In genomic region chr7:106866298-106867281, GRCh38 we compare ENCODE assay signal across 9 cellular contexts. TPM values are rescaled to one million over a fixed set of nuclear protein-coding genes. Genes with fewer than 3 reads are reported as not detected.
DNase-seq lines count a peak whose midpoint lies in the region; ATAC-seq, FAIRE-seq and TF ChIP-seq lines count a peak whose summit lies in the region.
"Had no signal": no experiment of that assay in that cellular context is flagged by ENCODE, and none has a peak within 500 bp of the region (broad histone marks: within the 10 kb centered on the region; RNA-seq: fewer than 3 reads in every experiment).

No MANE protein-coding gene starts in this region.

- no peaks in the 10 kb centered on the region for H3K27me3 ChIP-seq in naive thymus-derived CD4-positive, alpha-beta T cell (ENCODE audit: control insufficient read depth in 2 of 2, insufficient read depth in 2 of 2, low read length in 2 of 2)
- peaks cover 26% of the 10 kb centered on the region for H3K27me3 ChIP-seq in foreskin keratinocyte

- H3K4me3 Mint-ChIP-seq in naive thymus-derived CD4-positive, alpha-beta T cell: peak overlapping the region; percentile 84 to 98 (median 94)
- H3K4me3 Mint-ChIP-seq in progenitor cell of endocrine pancreas (ENCODE audit: low read depth) (no peak overlapping the region), mesothelial cell of epicardium (no peak overlapping the region)

- DNase-seq in GM18507 (ENCODE audit: extremely low spot score, insufficient read length, low read depth): no peak
- DNase-seq in SKM-1 treated with dmso at 0.1 percent for 144 hours (lab: John Stamatoyannopoulos, UW; ENCODE audit: unreplicated experiment): peak; percentile 71
- DNase-seq in naive thymus-derived CD4-positive, alpha-beta T cell: no peak
- DNase-seq in foreskin keratinocyte: no peak
- no peak for DNase-seq in progenitor cell of endocrine pancreas (ENCODE audit: low spot score, unreplicated experiment)
- DNase-seq in mesothelial cell of epicardium (ENCODE audit: low spot score in 2 of 2, unreplicated experiment in 2 of 2): no peak

- peaks cover 0 to 2% (median 0%) of the 10 kb centered on the region in 11 donors for H3K9me3 Mint-ChIP-seq in naive thymus-derived CD4-positive, alpha-beta T cell
- no peaks in the 10 kb centered on the region for H3K9me3 Mint-ChIP-seq in progenitor cell of endocrine pancreas (ENCODE audit: low read depth)
- no peaks in the 10 kb centered on the region for H3K9me3 Mint-ChIP-seq in mesothelial cell of epicardium

- H3K27ac Mint-ChIP-seq in naive thymus-derived CD4-positive, alpha-beta T cell: peak overlapping the region; percentile 63 to 96 (median 92)
- H3K27ac Mint-ChIP-seq in progenitor cell of endocrine pancreas: no peak overlapping the region
- H3K27ac Mint-ChIP-seq in mesothelial cell of epicardium: no peak overlapping the region

- TF ChIP-seq CTCF in foreskin keratinocyte (conservative IDR thresholded peaks at IDR 0.05) (no peak), progenitor cell of endocrine pancreas (IDR thresholded peaks at IDR 0.05; ENCODE audit: unreplicated experiment) (no peak), mesothelial cell of epicardium (IDR thresholded peaks at IDR 0.05; ENCODE audit: unreplicated experiment) (no peak)

- CTCF ChIA-PET in naive thymus-derived CD4-positive, alpha-beta T cell (lab: Charles Lee): no interaction called here

- H3K27ac ChIP-seq in naive thymus-derived CD4-positive, alpha-beta T cell (ENCODE audit: low read depth, low read length): peak overlapping the region; percentile 75
- H3K27ac ChIP-seq in foreskin keratinocyte: no peak overlapping the region

- H3K36me3 ChIP-seq in naive thymus-derived CD4-positive, alpha-beta T cell (ENCODE audit: control insufficient read depth in 2 of 3, insufficient read depth in 3 of 3, low read length in 3 of 3): peaks cover 0 to 24% (median 4%) of the 10 kb centered on the region in 3 experiments

- H3K9me3 ChIP-seq in naive thymus-derived CD4-positive, alpha-beta T cell (ENCODE audit: control insufficient read depth in 2 of 3, low read length in 3 of 3): no peaks in the 10 kb centered on the region

- H3K27me3 Mint-ChIP-seq in naive thymus-derived CD4-positive, alpha-beta T cell: no peaks in the 10 kb centered on the region
- H3K27me3 Mint-ChIP-seq in progenitor cell of endocrine pancreas: peaks cover 3% of the 10 kb centered on the region
- H3K27me3 Mint-ChIP-seq in mesothelial cell of epicardium (ENCODE audit: low read depth): no peaks in the 10 kb centered on the region

- peak overlapping the region; percentile 62 for H3K4me3 ChIP-seq in naive thymus-derived CD4-positive, alpha-beta T cell (ENCODE audit: low read length)

- peaks cover 10 to 40% (median 35%) of the 10 kb centered on the region in 5 donors for H3K36me3 Mint-ChIP-seq in naive thymus-derived CD4-positive, alpha-beta T cell
- no peaks in the 10 kb centered on the region for H3K36me3 Mint-ChIP-seq in progenitor cell of endocrine pancreas (ENCODE audit: insufficient read depth)
- no peaks in the 10 kb centered on the region for H3K36me3 Mint-ChIP-seq in mesothelial cell of epicardium

- intact Hi-C loops in naive thymus-derived CD4-positive, alpha-beta T cell (cut with micrococcal nuclease): loop anchor here (5.0 to 10.0 kb wide), 8 partner anchors 74 to 798 kb away; partner anchors contain the start of genes PRKAR2B (in 2 of the 2), SYPL1 (in 2 of the 2), COG5 (in 1 of the 2) and DUS4L (in 1 of the 2)

- peaks cover 53 to 88% (median 75%) of the 10 kb centered on the region in 7 donors for H3K4me1 Mint-ChIP-seq in naive thymus-derived CD4-positive, alpha-beta T cell
- no peaks in the 10 kb centered on the region for H3K4me1 Mint-ChIP-seq in progenitor cell of endocrine pancreas (ENCODE audit: low read depth)
- H3K4me1 Mint-ChIP-seq in mesothelial cell of epicardium: peaks cover 26% of the 10 kb centered on the region

- POLR2A ChIA-PET in naive thymus-derived CD4-positive, alpha-beta T cell (lab: Charles Lee): interaction anchor here (3.0 to 3.1 kb wide), 2 partner anchors 302 to 877 kb away, joined by 10 to 18 read pairs; partner anchors contain the start of genes CBLL1 and HBP1

- ATAC-seq in HG02610 (IDR thresholded peaks at IDR 0.05; ENCODE audit: unreplicated experiment) (peak; percentile 35), foreskin keratinocyte (no peak), esophagus mucosa (no peak)
- ATAC-seq in naive thymus-derived CD4-positive, alpha-beta T cell: no peak

- peaks cover 50 to 55% of the 10 kb centered on the region in 2 donors for H3K4me1 ChIP-seq in naive thymus-derived CD4-positive, alpha-beta T cell (ENCODE audit: control insufficient read depth in 2 of 2, insufficient read depth in 2 of 2, low read length in 2 of 2)
- H3K4me1 ChIP-seq in foreskin keratinocyte: no peaks in the 10 kb centered on the region

- peak; percentile 77 for FAIRE-seq in GM18507 (lab: Jason Lieb, UNC)

RNA-seq across cellular contexts. Expression of gene PIK3CG, which starts 1.5 kb away (rescaled TPM):
- 10 to 100 TPM; 25.1 to 54.9 (median 30.6) TPM for total RNA-seq in naive thymus-derived CD4-positive, alpha-beta T cell
- polyA plus RNA-seq in naive thymus-derived CD4-positive, alpha-beta T cell: 10 to 100 TPM; 15.3 to 21.7 TPM
- not detected in 2 replicates for total RNA-seq in foreskin keratinocyte
- polyA plus RNA-seq in foreskin keratinocyte: not detected in 2 replicates
- 0.56 TPM for total RNA-seq in esophagus mucosa
- not detected in 2 replicates for total RNA-seq in progenitor cell of endocrine pancreas
- 0.07 to 0.11 TPM (median 0.09 TPM) in 3 replicates for total RNA-seq in mesothelial cell of epicardium
- total RNA-seq: renal cortical epithelial cell had no signal

Comparison
In these comparisons a context has a peak if more than half of its experiments do, and no peak if none do; other contexts are left out.
1. H3K27ac Mint-ChIP-seq: peak in naive thymus-derived CD4-positive, alpha-beta T cell (9 of 9); none in progenitor cell of endocrine pancreas (single experiment) and mesothelial cell of epicardium (single experiment).
2. H3K4me3 Mint-ChIP-seq: peak in naive thymus-derived CD4-positive, alpha-beta T cell (10 of 10); none in progenitor cell of endocrine pancreas (single experiment) and mesothelial cell of epicardium (single experiment).
3. RNA of gene PIK3CG, which starts 1.5 kb away (total RNA-seq): 25.1 to 54.9 TPM in naive thymus-derived CD4-positive, alpha-beta T cell; 0.56 TPM in esophagus mucosa (single experiment), 0.07 to 0.11 TPM in mesothelial cell of epicardium, not detected in foreskin keratinocyte and not detected in progenitor cell of endocrine pancreas; every median in the first group is over 10 times any median in the second.